ENCODE assay signal across 23 cellular contexts in the genomic region with DNA sequence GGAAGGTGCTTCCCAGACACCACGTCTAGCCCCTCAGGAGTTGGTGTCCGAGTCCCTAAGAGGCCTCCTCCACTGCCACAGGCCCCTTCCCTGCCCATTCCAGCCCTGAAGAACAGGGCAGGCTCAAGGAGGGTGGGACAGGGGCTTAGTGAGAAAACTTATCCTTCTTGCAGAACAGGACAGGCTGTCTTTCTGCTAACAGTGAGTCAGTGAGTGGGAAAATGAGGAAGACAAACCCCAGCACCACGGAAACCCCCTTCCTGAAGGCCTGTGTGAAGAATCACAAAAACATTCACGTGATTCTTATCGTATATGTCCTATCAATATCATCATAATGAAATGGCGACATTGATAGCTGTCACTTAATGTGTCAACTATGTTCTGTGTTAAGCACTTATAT. TPM values are rescaled to one million over a fixed set of nuclear protein-coding genes. Genes with fewer than 3 reads are reported as not detected.
DNase-seq lines count a peak whose midpoint lies in the region; ATAC-seq, FAIRE-seq and TF ChIP-seq lines count a peak whose summit lies in the region.
"Had no signal": no experiment of that assay in that cellular context is flagged by ENCODE, and none has a peak within 500 bp of the region (broad histone marks: within the 10 kb centered on the region; RNA-seq: fewer than 3 reads in every experiment).

No MANE protein-coding gene starts in this region.

- no peak overlapping the region for H3K23ac ChIP-seq in mesenchymal stem cell (ENCODE audit: low read length in 2 of 2)

- no peak overlapping the region for H3K4me2 ChIP-seq in astrocyte (ENCODE audit: low read length)
- no peak overlapping the region for H3K4me2 ChIP-seq in mesenchymal stem cell (ENCODE audit: low read length, poor library complexity, severe bottlenecking)
- H3K4me2 ChIP-seq: PC-9 had no signal

- peak overlapping the region; percentile 66 for H4K8ac ChIP-seq in mesenchymal stem cell (ENCODE audit: low read length)

- H3K4me1 ChIP-seq in astrocyte (ENCODE audit: insufficient read depth, low read length) (peaks cover 23% of the 10 kb centered on the region), mesenchymal stem cell (ENCODE audit: control insufficient read depth, insufficient read depth, low read depth, low read length) (peaks cover 5% of the 10 kb centered on the region)

- no peak overlapping the region for H3K27ac Mint-ChIP-seq in astrocyte (ENCODE audit: unreplicated experiment)
- H3K27ac Mint-ChIP-seq: T-cell had no signal

- ATAC-seq in GM18868 (IDR thresholded peaks at IDR 0.05; ENCODE audit: unreplicated experiment) (peak; percentile 45), HG02610 (IDR thresholded peaks at IDR 0.05; ENCODE audit: unreplicated experiment) (no peak), GM21381 (IDR thresholded peaks at IDR 0.05; ENCODE audit: unreplicated experiment) (no peak), GM21447 (IDR thresholded peaks at IDR 0.05; ENCODE audit: unreplicated experiment) (no peak)
- ATAC-seq: SK-N-SH treated with all-trans-retinoic acid at 6 μM for 48 hours, T-cell had no signal

- peak; percentile 60 for FAIRE-seq in astrocyte (lab: Jason Lieb, UNC)

- H3K4ac ChIP-seq in mesenchymal stem cell (ENCODE audit: low read depth in 1 of 2, low read length in 2 of 2) = peak overlapping the region in 1 of 2 experiments; percentile 60

- H3K27me3 ChIP-seq in astrocyte (ENCODE audit: insufficient read depth, low read length) (no peaks in the 10 kb centered on the region), mesenchymal stem cell (ENCODE audit: control insufficient read depth in 1 of 2, insufficient read depth in 1 of 2, low read length in 2 of 2) (peaks cover 0 to 11% of the 10 kb centered on the region in 2 experiments)

- DNase-seq in astrocyte (ENCODE audit: low read depth) = no peak
- peak; percentile 24 for DNase-seq in mesenchymal stem cell
- DNase-seq in GM19238 (ENCODE audit: insufficient read length, low spot score) = no peak
- DNase-seq: ACHN, AML-193, COR-L47, GF-D8, GM23248, HCEC 1CT, KBM-7, NCI-H1048, NCI-H1436, NCI-H226, PC-9, SIG-M5, T-cell had no signal

- no peaks in the 10 kb centered on the region for H3K36me3 ChIP-seq in astrocyte (ENCODE audit: insufficient read depth, low read length)
- no peaks in the 10 kb centered on the region for H3K36me3 ChIP-seq in mesenchymal stem cell (ENCODE audit: control insufficient read depth in 1 of 2, insufficient read depth in 2 of 2, low read depth in 1 of 2, low read length in 2 of 2)

- H3K18ac ChIP-seq in mesenchymal stem cell (ENCODE audit: low read depth in 1 of 2, low read length in 2 of 2) = no peak overlapping the region

- H2BK15ac ChIP-seq in mesenchymal stem cell (ENCODE audit: low read depth, poor library complexity, severe bottlenecking) = no peak overlapping the region

- H2BK12ac ChIP-seq in mesenchymal stem cell (ENCODE audit: low read length in 2 of 2) = peak overlapping the region in 1 of 2 experiments; percentile 4

- no peak overlapping the region for H4K91ac ChIP-seq in mesenchymal stem cell (ENCODE audit: low read length)

- peaks cover 3% of the 10 kb centered on the region for H3K9me3 Mint-ChIP-seq in astrocyte (ENCODE audit: unreplicated experiment)
- H3K9me3 Mint-ChIP-seq: T-cell had no signal

- no peaks in the 10 kb centered on the region for H3K9me3 ChIP-seq in astrocyte (ENCODE audit: insufficient read depth, low read depth, low read length)
- no peaks in the 10 kb centered on the region for H3K9me3 ChIP-seq in mesenchymal stem cell (ENCODE audit: control insufficient read depth, low read length)

- peaks cover 2% of the 10 kb centered on the region for H3K79me1 ChIP-seq in mesenchymal stem cell (replicated peaks; ENCODE audit: low read length, poor library complexity, severe bottlenecking)

- no peak overlapping the region for H3K4me3 Mint-ChIP-seq in astrocyte (ENCODE audit: unreplicated experiment)
- H3K4me3 Mint-ChIP-seq: T-cell had no signal

- H3K4me1 Mint-ChIP-seq in astrocyte (ENCODE audit: low read depth, unreplicated experiment) = peaks cover 30% of the 10 kb centered on the region

- H4K20me1 ChIP-seq in astrocyte (ENCODE audit: insufficient read depth, low read length) = peaks cover 13% of the 10 kb centered on the region

- 83% methylated on average over 1 of the region's 6 CpGs for WGBS in mesenchymal stem cell

- no peak for TF ChIP-seq CTCF in astrocyte (IDR thresholded peaks at IDR 0.05; ENCODE audit: insufficient read depth, low read depth, low read length)

- H3K4me3 ChIP-seq in astrocyte (ENCODE audit: insufficient read depth, low read depth, low read length) (no peak overlapping the region), mesenchymal stem cell (ENCODE audit: insufficient read depth in 1 of 2, low read depth in 1 of 2, low read length in 2 of 2) (no peak overlapping the region)
- H3K4me3 ChIP-seq: GM23248, PC-9 had no signal

- no peak overlapping the region for H2BK120ac ChIP-seq in mesenchymal stem cell (ENCODE audit: low read depth, low read length)

- H3K14ac ChIP-seq in mesenchymal stem cell (ENCODE audit: low read length in 2 of 2) = no peak overlapping the region

- peaks cover 14% of the 10 kb centered on the region for H3K79me2 ChIP-seq in astrocyte (ENCODE audit: insufficient read depth, low read length)

- H2AK5ac ChIP-seq in mesenchymal stem cell (ENCODE audit: low read length, severe bottlenecking) = no peak overlapping the region

- H2AFZ ChIP-seq in astrocyte (ENCODE audit: low read depth, low read length) (no peak overlapping the region), mesenchymal stem cell (ENCODE audit: low read depth, low read length) (no peak overlapping the region)
- H2AFZ ChIP-seq: GM23248, PC-9 had no signal

- H3K36me3 Mint-ChIP-seq in astrocyte (ENCODE audit: low read depth, unreplicated experiment) = no peaks in the 10 kb centered on the region
- H3K36me3 Mint-ChIP-seq: T-cell had no signal

- no peak overlapping the region for H2BK5ac ChIP-seq in mesenchymal stem cell (ENCODE audit: low read depth, low read length, poor library complexity, severe bottlenecking)

- H3K9ac ChIP-seq in astrocyte (ENCODE audit: low read length) = no peak overlapping the region
- H3K9ac ChIP-seq in mesenchymal stem cell (ENCODE audit: low read length) = no peak overlapping the region
- H3K9ac ChIP-seq: GM23248 had no signal

- H3K27ac ChIP-seq in astrocyte (ENCODE audit: low read depth, low read length) = no peak overlapping the region
- H3K27ac ChIP-seq in mesenchymal stem cell (ENCODE audit: low read length, poor library complexity, severe bottlenecking) = no peak overlapping the region
- H3K27ac ChIP-seq: C4-2B, GM23248, PC-9, RWPE1 had no signal

- H3K27me3 Mint-ChIP-seq in astrocyte (ENCODE audit: low read depth, unreplicated experiment) = peaks cover 7% of the 10 kb centered on the region

RNA-seq across cellular contexts. Expression of gene FZD7, which starts 9.8 kb away (rescaled TPM):
- total RNA-seq in astrocyte = 61.5 and 65.9 TPM in 2 replicates
- 25.4 TPM for polyA plus RNA-seq in mesenchymal stem cell (2013, experiment 1 of 2)
- 27.1 TPM for polyA plus RNA-seq in mesenchymal stem cell (2013, experiment 2 of 2)

RNA-seq across cellular contexts. Expression of gene KIAA2012, which starts 29.6 kb away (rescaled TPM):
- total RNA-seq in astrocyte = not detected in 2 replicates
- 0.07 TPM for polyA plus RNA-seq in mesenchymal stem cell (2013, experiment 1 of 2)
- 0.04 TPM for polyA plus RNA-seq in mesenchymal stem cell (2013, experiment 2 of 2)
- total RNA-seq: GM23248, PC-9, T-cell had no signal
